Comparison of ENCODE assay signal across 3 cellular contexts in the genomic region with DNA sequence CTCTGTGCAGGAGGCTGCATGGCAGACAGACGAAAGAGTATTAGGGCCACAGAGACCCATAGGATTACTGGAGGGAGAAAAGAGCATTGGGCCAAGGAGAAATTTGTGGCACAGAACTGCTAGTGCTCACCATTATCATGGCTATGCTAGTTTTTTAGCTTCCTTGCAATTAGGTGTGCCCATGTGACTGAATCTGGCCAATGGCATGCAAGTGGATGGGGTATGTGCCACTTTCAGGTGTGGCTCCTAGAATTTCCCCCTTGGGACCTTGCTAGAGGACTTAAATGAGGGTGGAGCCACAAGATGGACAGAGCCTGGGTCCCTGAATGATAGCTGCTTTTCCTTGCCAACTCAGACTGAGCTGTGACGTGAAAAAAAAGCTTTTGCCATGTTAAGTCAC.
A peak's percentile ranks its signal among the peaks of the same experiment; 100 is the strongest.
TF ChIP-seq lines count a peak whose summit lies in the region.

No MANE protein-coding gene starts in this region.

TF ChIP-seq in SK-N-SH, 30 proteins besides CTCF, POLR2A, EP300 and RAD21 (continued from another document):
- TF ChIP-seq, protein P1, sequence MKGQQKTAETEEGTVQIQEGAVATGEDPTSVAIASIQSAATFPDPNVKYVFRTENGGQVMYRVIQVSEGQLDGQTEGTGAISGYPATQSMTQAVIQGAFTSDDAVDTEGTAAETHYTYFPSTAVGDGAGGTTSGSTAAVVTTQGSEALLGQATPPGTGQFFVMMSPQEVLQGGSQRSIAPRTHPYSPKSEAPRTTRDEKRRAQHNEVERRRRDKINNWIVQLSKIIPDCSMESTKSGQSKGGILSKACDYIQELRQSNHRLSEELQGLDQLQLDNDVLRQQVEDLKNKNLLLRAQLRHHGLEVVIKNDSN (IDR thresholded peaks at IDR 0.05; ENCODE audit: borderline replicate concordance, low read depth): peak; percentile 39; the same call in 1 of the 2 replicates

TF ChIP-seq in SK-N-SH treated with all-trans-retinoic acid at 6 μM for 48 hours, 23 proteins besides CTCF, POLR2A, EP300 and RAD21 (continued from another document):
- TF ChIP-seq ZNF565 (CRISPR knock-in tag; conservative IDR thresholded peaks at IDR 0.05; ENCODE audit: low read depth) (no peak), OSR1 (CRISPR knock-in tag; IDR thresholded peaks at IDR 0.05) (no peak), GLIS3 (CRISPR knock-in tag; IDR thresholded peaks at IDR 0.05) (no peak), ISL1 (CRISPR knock-in tag; IDR thresholded peaks at IDR 0.05) (no peak), ESRRG (CRISPR knock-in tag; IDR thresholded peaks at IDR 0.05) (no peak), SNAI2 (CRISPR knock-in tag; IDR thresholded peaks at IDR 0.05) (no peak), ZNF8 (CRISPR knock-in tag; IDR thresholded peaks at IDR 0.05) (no peak), ZC3H10 (CRISPR knock-in tag; IDR thresholded peaks at IDR 0.05) (no peak), ZFP30 (CRISPR knock-in tag; IDR thresholded peaks at IDR 0.05) (no peak), TCF4 (CRISPR knock-in tag; IDR thresholded peaks at IDR 0.05; ENCODE audit: borderline replicate concordance) (no peak), ZFP3 (CRISPR knock-in tag; IDR thresholded peaks at IDR 0.05) (no peak), ZNF70 (CRISPR knock-in tag; IDR thresholded peaks at IDR 0.05) (no peak)
- TF ChIP-seq, protein P2, sequence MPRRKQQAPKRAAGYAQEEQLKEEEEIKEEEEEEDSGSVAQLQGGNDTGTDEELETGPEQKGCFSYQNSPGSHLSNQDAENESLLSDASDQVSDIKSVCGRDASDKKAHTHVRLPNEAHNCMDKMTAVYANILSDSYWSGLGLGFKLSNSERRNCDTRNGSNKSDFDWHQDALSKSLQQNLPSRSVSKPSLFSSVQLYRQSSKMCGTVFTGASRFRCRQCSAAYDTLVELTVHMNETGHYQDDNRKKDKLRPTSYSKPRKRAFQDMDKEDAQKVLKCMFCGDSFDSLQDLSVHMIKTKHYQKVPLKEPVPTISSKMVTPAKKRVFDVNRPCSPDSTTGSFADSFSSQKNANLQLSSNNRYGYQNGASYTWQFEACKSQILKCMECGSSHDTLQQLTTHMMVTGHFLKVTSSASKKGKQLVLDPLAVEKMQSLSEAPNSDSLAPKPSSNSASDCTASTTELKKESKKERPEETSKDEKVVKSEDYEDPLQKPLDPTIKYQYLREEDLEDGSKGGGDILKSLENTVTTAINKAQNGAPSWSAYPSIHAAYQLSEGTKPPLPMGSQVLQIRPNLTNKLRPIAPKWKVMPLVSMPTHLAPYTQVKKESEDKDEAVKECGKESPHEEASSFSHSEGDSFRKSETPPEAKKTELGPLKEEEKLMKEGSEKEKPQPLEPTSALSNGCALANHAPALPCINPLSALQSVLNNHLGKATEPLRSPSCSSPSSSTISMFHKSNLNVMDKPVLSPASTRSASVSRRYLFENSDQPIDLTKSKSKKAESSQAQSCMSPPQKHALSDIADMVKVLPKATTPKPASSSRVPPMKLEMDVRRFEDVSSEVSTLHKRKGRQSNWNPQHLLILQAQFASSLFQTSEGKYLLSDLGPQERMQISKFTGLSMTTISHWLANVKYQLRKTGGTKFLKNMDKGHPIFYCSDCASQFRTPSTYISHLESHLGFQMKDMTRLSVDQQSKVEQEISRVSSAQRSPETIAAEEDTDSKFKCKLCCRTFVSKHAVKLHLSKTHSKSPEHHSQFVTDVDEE (CRISPR knock-in tag; IDR thresholded peaks at IDR 0.05): no peak
- TF ChIP-seq, protein P3, sequence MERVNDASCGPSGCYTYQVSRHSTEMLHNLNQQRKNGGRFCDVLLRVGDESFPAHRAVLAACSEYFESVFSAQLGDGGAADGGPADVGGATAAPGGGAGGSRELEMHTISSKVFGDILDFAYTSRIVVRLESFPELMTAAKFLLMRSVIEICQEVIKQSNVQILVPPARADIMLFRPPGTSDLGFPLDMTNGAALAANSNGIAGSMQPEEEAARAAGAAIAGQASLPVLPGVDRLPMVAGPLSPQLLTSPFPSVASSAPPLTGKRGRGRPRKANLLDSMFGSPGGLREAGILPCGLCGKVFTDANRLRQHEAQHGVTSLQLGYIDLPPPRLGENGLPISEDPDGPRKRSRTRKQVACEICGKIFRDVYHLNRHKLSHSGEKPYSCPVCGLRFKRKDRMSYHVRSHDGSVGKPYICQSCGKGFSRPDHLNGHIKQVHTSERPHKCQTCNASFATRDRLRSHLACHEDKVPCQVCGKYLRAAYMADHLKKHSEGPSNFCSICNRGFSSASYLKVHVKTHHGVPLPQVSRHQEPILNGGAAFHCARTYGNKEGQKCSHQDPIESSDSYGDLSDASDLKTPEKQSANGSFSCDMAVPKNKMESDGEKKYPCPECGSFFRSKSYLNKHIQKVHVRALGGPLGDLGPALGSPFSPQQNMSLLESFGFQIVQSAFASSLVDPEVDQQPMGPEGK (CRISPR knock-in tag; IDR thresholded peaks at IDR 0.05; ENCODE audit: borderline replicate concordance): no peak

TF ChIP-seq in K562, 482 proteins besides CTCF, POLR2A, EP300 and RAD21:
- TF ChIP-seq, protein P4, sequence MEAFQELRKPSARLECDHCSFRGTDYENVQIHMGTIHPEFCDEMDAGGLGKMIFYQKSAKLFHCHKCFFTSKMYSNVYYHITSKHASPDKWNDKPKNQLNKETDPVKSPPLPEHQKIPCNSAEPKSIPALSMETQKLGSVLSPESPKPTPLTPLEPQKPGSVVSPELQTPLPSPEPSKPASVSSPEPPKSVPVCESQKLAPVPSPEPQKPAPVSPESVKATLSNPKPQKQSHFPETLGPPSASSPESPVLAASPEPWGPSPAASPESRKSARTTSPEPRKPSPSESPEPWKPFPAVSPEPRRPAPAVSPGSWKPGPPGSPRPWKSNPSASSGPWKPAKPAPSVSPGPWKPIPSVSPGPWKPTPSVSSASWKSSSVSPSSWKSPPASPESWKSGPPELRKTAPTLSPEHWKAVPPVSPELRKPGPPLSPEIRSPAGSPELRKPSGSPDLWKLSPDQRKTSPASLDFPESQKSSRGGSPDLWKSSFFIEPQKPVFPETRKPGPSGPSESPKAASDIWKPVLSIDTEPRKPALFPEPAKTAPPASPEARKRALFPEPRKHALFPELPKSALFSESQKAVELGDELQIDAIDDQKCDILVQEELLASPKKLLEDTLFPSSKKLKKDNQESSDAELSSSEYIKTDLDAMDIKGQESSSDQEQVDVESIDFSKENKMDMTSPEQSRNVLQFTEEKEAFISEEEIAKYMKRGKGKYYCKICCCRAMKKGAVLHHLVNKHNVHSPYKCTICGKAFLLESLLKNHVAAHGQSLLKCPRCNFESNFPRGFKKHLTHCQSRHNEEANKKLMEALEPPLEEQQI (IDR thresholded peaks at IDR 0.05): no peak
- no peak for TF ChIP-seq STAT5A (IDR thresholded peaks at IDR 0.05; ENCODE audit: borderline replicate concordance, low read length)
- TF ChIP-seq, protein P5, sequence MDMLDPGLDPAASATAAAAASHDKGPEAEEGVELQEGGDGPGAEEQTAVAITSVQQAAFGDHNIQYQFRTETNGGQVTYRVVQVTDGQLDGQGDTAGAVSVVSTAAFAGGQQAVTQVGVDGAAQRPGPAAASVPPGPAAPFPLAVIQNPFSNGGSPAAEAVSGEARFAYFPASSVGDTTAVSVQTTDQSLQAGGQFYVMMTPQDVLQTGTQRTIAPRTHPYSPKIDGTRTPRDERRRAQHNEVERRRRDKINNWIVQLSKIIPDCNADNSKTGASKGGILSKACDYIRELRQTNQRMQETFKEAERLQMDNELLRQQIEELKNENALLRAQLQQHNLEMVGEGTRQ (CRISPR knock-in tag; IDR thresholded peaks at IDR 0.05): peak; percentile 63
- TF ChIP-seq, protein P1 (CRISPR knock-in tag; IDR thresholded peaks at IDR 0.05): peak; percentile 35; the same call in 1 of the 2 replicates
- TF ChIP-seq, protein P6, sequence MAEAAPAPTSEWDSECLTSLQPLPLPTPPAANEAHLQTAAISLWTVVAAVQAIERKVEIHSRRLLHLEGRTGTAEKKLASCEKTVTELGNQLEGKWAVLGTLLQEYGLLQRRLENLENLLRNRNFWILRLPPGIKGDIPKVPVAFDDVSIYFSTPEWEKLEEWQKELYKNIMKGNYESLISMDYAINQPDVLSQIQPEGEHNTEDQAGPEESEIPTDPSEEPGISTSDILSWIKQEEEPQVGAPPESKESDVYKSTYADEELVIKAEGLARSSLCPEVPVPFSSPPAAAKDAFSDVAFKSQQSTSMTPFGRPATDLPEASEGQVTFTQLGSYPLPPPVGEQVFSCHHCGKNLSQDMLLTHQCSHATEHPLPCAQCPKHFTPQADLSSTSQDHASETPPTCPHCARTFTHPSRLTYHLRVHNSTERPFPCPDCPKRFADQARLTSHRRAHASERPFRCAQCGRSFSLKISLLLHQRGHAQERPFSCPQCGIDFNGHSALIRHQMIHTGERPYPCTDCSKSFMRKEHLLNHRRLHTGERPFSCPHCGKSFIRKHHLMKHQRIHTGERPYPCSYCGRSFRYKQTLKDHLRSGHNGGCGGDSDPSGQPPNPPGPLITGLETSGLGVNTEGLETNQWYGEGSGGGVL (CRISPR knock-in tag; IDR thresholded peaks at IDR 0.05): no peak
- no peak for TF ChIP-seq GTF2A2 (tag; IDR thresholded peaks at IDR 0.05)
- TF ChIP-seq NFYB (IDR thresholded peaks at IDR 0.05; ENCODE audit: extremely low read depth, insufficient read length): peak; percentile 83
TF ChIP-seq in K562: peak in this region for 3.
